2 cellular contexts compared by ENCODE assay signal in genomic region chr9:124472770-124473169, GRCh38.
TF ChIP-seq lines count a peak whose summit lies in the region.

No MANE protein-coding gene starts in this region.

TF ChIP-seq in HEK293, 187 proteins besides CTCF, POLR2A, EP300 and RAD21:
- TF ChIP-seq AEBP2 (tag by site-specific recombination; IDR thresholded peaks at IDR 0.05; ENCODE audit: borderline replicate concordance) (no peak), ZFP69B (tag by site-specific recombination; IDR thresholded peaks at IDR 0.05) (0 out of 2 replicates have a peak, but pooled peaks have one; percentile 33)
TF ChIP-seq in HEK293: peak in this region for 1.

TF ChIP-seq in K562, 482 proteins besides CTCF, POLR2A, EP300 and RAD21:
- no peak for TF ChIP-seq YBX1 (IDR thresholded peaks at IDR 0.05)
- TF ChIP-seq KDM1A (IDR thresholded peaks at IDR 0.05), result peak in 1 of 2 experiments; percentile 33; a peak in 2 of 4 replicates
- no peak for TF ChIP-seq GABPB1 (CRISPR knock-in tag; IDR thresholded peaks at IDR 0.05)
- TF ChIP-seq ZNF311 (CRISPR knock-in tag; IDR thresholded peaks at IDR 0.05), result no peak
- no peak for TF ChIP-seq SMC3 (conservative IDR thresholded peaks at IDR 0.05; ENCODE audit: insufficient read depth, low read depth, low read length)
- TF ChIP-seq STAG1 (CRISPR knock-in tag; IDR thresholded peaks at IDR 0.05; ENCODE audit: borderline replicate concordance), result no peak
- TF ChIP-seq CEBPB (tag; IDR thresholded peaks at IDR 0.05), result no peak
- no peak for TF ChIP-seq SMARCA5 (IDR thresholded peaks at IDR 0.05)
- TF ChIP-seq HOMEZ (CRISPR knock-in tag; IDR thresholded peaks at IDR 0.05), result no peak
- TF ChIP-seq RBM25 (IDR thresholded peaks at IDR 0.05; ENCODE audit: low read depth, low read length, severe bottlenecking), result no peak
- TF ChIP-seq EGR1 (conservative IDR thresholded peaks at IDR 0.05), result no peak
- peak; percentile 44; the same call in 1 of the 2 replicates for TF ChIP-seq TOE1 (IDR thresholded peaks at IDR 0.05; ENCODE audit: borderline replicate concordance)
- TF ChIP-seq TOE1 (CRISPR knock-in tag; IDR thresholded peaks at IDR 0.05; ENCODE audit: borderline replicate concordance, low read depth), result no peak
- TF ChIP-seq DACH1 (IDR thresholded peaks at IDR 0.05; ENCODE audit: partially characterized antibody), result no peak
- TF ChIP-seq HNRNPUL1 (IDR thresholded peaks at IDR 0.05; ENCODE audit: low read length), result no peak
- TF ChIP-seq ZNF174 (CRISPR knock-in tag; IDR thresholded peaks at IDR 0.05), result no peak
- no peak for TF ChIP-seq ARID1B (IDR thresholded peaks at IDR 0.05)
- 0 out of 4 replicates have a peak, but pooled peaks of 1 of the 2 experiments have one; percentile 29 for TF ChIP-seq HDAC1 (IDR thresholded peaks at IDR 0.05)
- TF ChIP-seq ELF1 (tag; IDR thresholded peaks at IDR 0.05), result no peak
- no peak for TF ChIP-seq GTF2B (IDR thresholded peaks at IDR 0.05; ENCODE audit: extremely low read depth, insufficient read length)
- TF ChIP-seq MITF (IDR thresholded peaks at IDR 0.05), result no peak
- no peak for TF ChIP-seq MTA2 (IDR thresholded peaks at IDR 0.05; ENCODE audit: low read depth)
- TF ChIP-seq TAF9B (IDR thresholded peaks at IDR 0.05; ENCODE audit: partially characterized antibody), result no peak
- TF ChIP-seq NEUROD1 (IDR thresholded peaks at IDR 0.05; ENCODE audit: borderline replicate concordance, low read depth, low read length, partially characterized antibody), result no peak
- TF ChIP-seq ARID3B (CRISPR knock-in tag; IDR thresholded peaks at IDR 0.05; ENCODE audit: borderline replicate concordance), result no peak
- no peak for TF ChIP-seq ELF2 (CRISPR knock-in tag; IDR thresholded peaks at IDR 0.05)
- no peak for TF ChIP-seq FOXP1 (CRISPR knock-in tag; IDR thresholded peaks at IDR 0.05)
- TF ChIP-seq STAT6 (CRISPR knock-in tag; IDR thresholded peaks at IDR 0.05), result no peak
- peak in 1 of 2 experiments; percentile 35; a peak in 1 of 4 replicates for TF ChIP-seq RCOR1 (IDR thresholded peaks at IDR 0.05; ENCODE audit: borderline replicate concordance in 1 of 2, low read depth in 2 of 2, low read length in 2 of 2)
- peak; percentile 74 for TF ChIP-seq TFE3 (CRISPR knock-in tag; IDR thresholded peaks at IDR 0.05)
- TF ChIP-seq ARHGAP35 (IDR thresholded peaks at IDR 0.05; ENCODE audit: partially characterized antibody), result no peak
- no peak for TF ChIP-seq HNRNPLL (IDR thresholded peaks at IDR 0.05; ENCODE audit: low read depth, low read length, poor library complexity, severe bottlenecking)
- TF ChIP-seq ZNF121 (CRISPR knock-in tag; conservative IDR thresholded peaks at IDR 0.05), result no peak
- no peak for TF ChIP-seq LCOR (CRISPR knock-in tag; IDR thresholded peaks at IDR 0.05)
- TF ChIP-seq USF1 (CRISPR knock-in tag; IDR thresholded peaks at IDR 0.05), result peak; percentile 52
- TF ChIP-seq FOXO4 (CRISPR knock-in tag; IDR thresholded peaks at IDR 0.05), result no peak
- TF ChIP-seq KDM4B (IDR thresholded peaks at IDR 0.05; ENCODE audit: borderline replicate concordance in 2 of 2, low read depth in 1 of 2), result no peak
